Comparison of ENCODE assay signal across 8 cellular contexts in genomic region chr3:124730920-124731297, GRCh38. TPM values are rescaled to one million over a fixed set of nuclear protein-coding genes. Genes with fewer than 3 reads are reported as not detected.
DNase-seq lines count a peak whose midpoint lies in the region; ATAC-seq and TF ChIP-seq lines count a peak whose summit lies in the region.

No MANE protein-coding gene starts in this region.

- H3K27ac ChIP-seq in mammary epithelial cell (ENCODE audit: insufficient read depth, low read depth, low read length) (peak overlapping the region; percentile 85), muscle layer of duodenum (ENCODE audit: low read length) (peak overlapping the region; percentile 87)

- no peaks in the 10 kb centered on the region for H4K20me1 ChIP-seq in mammary epithelial cell (ENCODE audit: insufficient read depth, low read length)

- BruUV-seq in mammary epithelial cell (replicated peaks; lab: Mats Ljungman, UMichigan): TSS peak; percentile 29

- CTCF ChIA-PET in mammary epithelial cell (lab: Charles Lee; ENCODE audit: low non-redundant PET): no interaction called here

- H3K4me2 ChIP-seq in mammary epithelial cell (ENCODE audit: insufficient read depth, low read depth, low read length): peak overlapping the region; percentile 85

- in situ Hi-C loops in mammary epithelial cell (cut with MboI; ENCODE audit: low sequenced_read_pairs in 2 of 2): no loop called here

- dilution Hi-C loops in mammary epithelial cell (cut with HindIII; ENCODE audit: low sequenced_read_pairs): no loop called here

- peaks cover 7% of the 10 kb centered on the region for H3K36me3 ChIP-seq in mammary epithelial cell (ENCODE audit: insufficient read depth, low read length)
- peaks cover 6 to 10% of the 10 kb centered on the region in 2 donors for H3K36me3 ChIP-seq in muscle layer of duodenum (ENCODE audit: control insufficient read depth in 1 of 2, insufficient read depth in 2 of 2, low read length in 2 of 2)

- H2AFZ ChIP-seq in mammary epithelial cell (ENCODE audit: low read depth, low read length): peak overlapping the region; percentile 97

- H3K9me3 ChIP-seq in mammary epithelial cell (replicated peaks; ENCODE audit: insufficient read depth, low read length) (no peaks in the 10 kb centered on the region), muscle layer of duodenum (ENCODE audit: control insufficient read depth in 1 of 2, low read length in 2 of 2) (no peaks in the 10 kb centered on the region)

- peaks cover 53% of the 10 kb centered on the region for H3K79me2 ChIP-seq in mammary epithelial cell (ENCODE audit: insufficient read depth, low read length)

- H3K4me3 ChIP-seq in mammary epithelial cell (replicated peaks in 1 of 3; ENCODE audit: insufficient read depth in 1 of 3, low read depth in 2 of 3, low read length in 3 of 3): peak overlapping the region; percentile 65 to 82 (median 79)
- H3K4me3 ChIP-seq in muscle layer of duodenum (ENCODE audit: low read depth in 1 of 2, low read length in 2 of 2): peak overlapping the region; percentile 98 to 99

- intact Hi-C loops in mammary epithelial cell (cut with micrococcal nuclease): no loop called here

- peak; percentile 1 for DNase-seq in stimulated activated naive CD4-positive, alpha-beta T cell treated with Interleukin-2 at 50 U/mL for 16 hours (lab: John Stamatoyannopoulos, UW)
- no peak for DNase-seq in stimulated activated naive CD4-positive, alpha-beta T cell (lab: John Stamatoyannopoulos, UW)
- DNase-seq in mammary epithelial cell (no peak), NCI-H1417 (lab: John Stamatoyannopoulos, UW) (no peak), NCI-H1930 (lab: John Stamatoyannopoulos, UW) (no peak)

- WGBS in mammary epithelial cell (ENCODE audit: low coverage, missing lambda C conversion rate): 3% methylated on average over 11 of the region's 13 CpGs

- H3K4me1 ChIP-seq in mammary epithelial cell (ENCODE audit: insufficient read depth, low read length): peaks cover 23% of the 10 kb centered on the region
- peaks cover 0 to 22% of the 10 kb centered on the region in 2 donors for H3K4me1 ChIP-seq in muscle layer of duodenum (ENCODE audit: control insufficient read depth in 1 of 2, insufficient read depth in 2 of 2, low read length in 2 of 2)

- ATAC-seq in HG03460 (IDR thresholded peaks at IDR 0.05; ENCODE audit: unreplicated experiment) (no peak), HG03175 (IDR thresholded peaks at IDR 0.05; ENCODE audit: unreplicated experiment) (no peak)

- peak overlapping the region; percentile 92 for H3K9ac ChIP-seq in mammary epithelial cell (ENCODE audit: insufficient read depth, low read length)

- no peak for TF ChIP-seq CTCF in mammary epithelial cell (conservative IDR thresholded peaks at IDR 0.05 in 1 of 2, IDR thresholded peaks at IDR 0.05 in 1 of 2; ENCODE audit: extremely low read depth in 1 of 2, insufficient read depth in 1 of 2, low read depth in 1 of 2, low read length in 2 of 2)

- H3K27me3 ChIP-seq in mammary epithelial cell (ENCODE audit: insufficient read depth, low read length) (no peaks in the 10 kb centered on the region), muscle layer of duodenum (ENCODE audit: low read depth, low read length) (no peaks in the 10 kb centered on the region)

RNA-seq across cellular contexts. Expression of gene UMPS, which starts 0.7 kb away (rescaled TPM):
- total RNA-seq in mammary epithelial cell: 10 to 100 TPM; 28.2 to 41.6 TPM
- 58.2 TPM for polyA plus RNA-seq in mammary epithelial cell
- polyA minus RNA-seq in mammary epithelial cell: 22.9 TPM
